In the genomic region with DNA sequence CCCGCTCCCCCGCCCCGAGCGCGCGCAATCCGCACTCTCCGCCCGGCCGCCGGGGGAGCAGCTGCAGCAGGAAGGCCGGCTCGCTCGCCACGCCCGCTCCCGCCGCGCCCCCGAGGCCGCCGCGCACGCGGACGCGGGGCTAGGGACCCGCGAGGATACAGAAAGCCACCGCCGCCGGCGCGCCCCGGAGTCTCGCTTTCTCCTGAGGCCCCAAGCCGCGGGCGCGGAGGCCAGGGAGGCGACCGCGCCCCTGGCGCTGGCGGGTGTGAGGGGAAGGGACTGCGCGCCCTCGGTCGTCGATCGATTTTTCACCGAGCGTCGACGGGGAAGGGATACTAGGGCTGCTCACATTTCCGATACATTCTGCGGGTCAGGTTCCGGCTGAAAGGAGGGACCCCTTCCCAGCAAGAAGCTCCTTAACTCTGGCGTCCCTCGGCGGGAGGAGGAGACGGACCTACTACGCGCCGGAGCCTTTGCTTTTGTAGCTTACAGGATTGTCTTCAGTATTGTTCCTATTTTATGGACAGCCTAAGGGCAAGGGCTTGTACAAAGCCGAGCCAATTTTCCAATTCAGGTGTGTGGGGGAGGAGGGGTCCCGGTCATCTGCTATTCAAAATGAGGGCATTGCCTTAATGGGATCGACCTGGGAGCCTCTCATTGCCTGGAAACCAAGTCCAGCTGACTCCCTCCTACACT, we compare ENCODE assay signal across 8 cellular contexts. TPM values are rescaled to one million over a fixed set of nuclear protein-coding genes. Genes with fewer than 3 reads are reported as not detected.
DNase-seq lines count a peak whose midpoint lies in the region; ATAC-seq and TF ChIP-seq lines count a peak whose summit lies in the region.

No MANE protein-coding gene starts in this region.

- H3K4me1 Mint-ChIP-seq in activated CD4-positive, alpha-beta memory T cell treated with anti-CD3 and anti-CD28 coated beads, Interleukin-2, amount 10 ng/mL, durations not matched to agents 7 days and 5 days = peaks cover 63% of the 10 kb centered on the region

- DNase-seq in AG10803 (ENCODE audit: low read depth) (peak; percentile 76), NCI-H526 treated with DMSO at 0.1 percent for 48 hours (lab: John Stamatoyannopoulos, UW) (peak; percentile 85), medulla oblongata (ENCODE audit: extremely low spot score) (peak; percentile 92)
- DNase-seq in activated CD4-positive, alpha-beta memory T cell treated with anti-CD3 and anti-CD28 coated beads, Interleukin-2, amount 10 ng/mL, durations not matched to agents 7 days and 5 days = peak; percentile 84
- DNase-seq in effector CD8-positive, alpha-beta T cell (lab: John Stamatoyannopoulos, UW) = peak; percentile 54
- peak; percentile 30 to 61 (median 32) for DNase-seq in stimulated activated CD4-positive, alpha-beta T cell treated with anti-CD3 and anti-CD28 coated beads, TNF-alpha, amount 100 ng/mL, for 48 hours (ENCODE audit: low read depth in 3 of 3)

- TF ChIP-seq POLR2A in GM18951 (IDR thresholded peaks at IDR 0.05; ENCODE audit: extremely low read depth, insufficient read depth, insufficient read length) = peak; percentile 62

- H3K4me3 Mint-ChIP-seq in activated CD4-positive, alpha-beta memory T cell treated with anti-CD3 and anti-CD28 coated beads, Interleukin-2, amount 10 ng/mL, durations not matched to agents 7 days and 5 days = peak overlapping the region; percentile 80

- H3K27ac Mint-ChIP-seq in activated CD4-positive, alpha-beta memory T cell treated with anti-CD3 and anti-CD28 coated beads, Interleukin-2, amount 10 ng/mL, durations not matched to agents 7 days and 5 days = peak overlapping the region; percentile 78

- peak; percentile 50 for ATAC-seq in HG03342 (IDR thresholded peaks at IDR 0.05; ENCODE audit: unreplicated experiment)

- H3K27me3 Mint-ChIP-seq in activated CD4-positive, alpha-beta memory T cell treated with anti-CD3 and anti-CD28 coated beads, Interleukin-2, amount 10 ng/mL, durations not matched to agents 7 days and 5 days = peaks cover 18% of the 10 kb centered on the region

- H3K36me3 Mint-ChIP-seq in activated CD4-positive, alpha-beta memory T cell treated with anti-CD3 and anti-CD28 coated beads, Interleukin-2, amount 10 ng/mL, durations not matched to agents 7 days and 5 days (ENCODE audit: low read depth) = peaks cover 10% of the 10 kb centered on the region

- CTCF ChIA-PET in activated CD4-positive, alpha-beta memory T cell treated with anti-CD3 and anti-CD28 coated beads, Interleukin-2, amount 10 ng/mL, durations not matched to agents 7 days and 5 days (lab: Charles Lee) = interaction anchor here (0.5 to 8.4 kb wide), 17 partner anchors 12 to 228 kb away, joined by 3 to 85 read pairs (median 5); a partner anchor contains a TSS

- in situ Hi-C loops in GM18951 (cut with MboI; ENCODE audit: low sequenced_read_pairs, unreplicated experiment) = loop anchor here (10.0 kb wide), 1 partner anchor 127 kb away; no protein-coding TSS in a partner anchor

- no peaks in the 10 kb centered on the region for H3K9me3 Mint-ChIP-seq in activated CD4-positive, alpha-beta memory T cell treated with anti-CD3 and anti-CD28 coated beads, Interleukin-2, amount 10 ng/mL, durations not matched to agents 7 days and 5 days

- POLR2A ChIA-PET in activated CD4-positive, alpha-beta memory T cell treated with anti-CD3 and anti-CD28 coated beads, Interleukin-2, amount 10 ng/mL, durations not matched to agents 7 days and 5 days (lab: Charles Lee) = interaction anchor here (0.6 to 4.7 kb wide), 31 partner anchors 11 to 418 kb away, joined by 3 to 59 read pairs (median 4); a partner anchor contains a TSS

- peak overlapping the region; percentile 75 for H3K4me3 ChIP-seq in AG10803 (ENCODE audit: low read length)

- no peak for TF ChIP-seq CTCF in AG10803 (conservative IDR thresholded peaks at IDR 0.05; ENCODE audit: low read length)

RNA-seq across cellular contexts. Expression of a gene that starts 0.4 kb away (rescaled TPM):
- 10 to 100 TPM; 51.8 to 55.8 TPM for total RNA-seq in activated CD4-positive, alpha-beta memory T cell treated with anti-CD3 and anti-CD28 coated beads, Interleukin-2, amount 10 ng/mL, durations not matched to agents 7 days and 5 days

Comparison
In these comparisons a context has a peak if more than half of its experiments do, and no peak if none do; other contexts are left out.
1. Peak in every context shown above with its lines: DNase-seq, ATAC-seq and H3K4me3 ChIP-seq.
2. DNase-seq: peak in every context shown above with its lines; median percentile 92 in medulla oblongata; 85 in NCI-H526 treated with DMSO at 0.1 percent for 48 hours; 84 in activated CD4-positive, alpha-beta memory T cell treated with anti-CD3 and anti-CD28 coated beads, Interleukin-2, amount 10 ng/mL, durations not matched to agents 7 days and 5 days; 76 in AG10803; 54 in effector CD8-positive, alpha-beta T cell; 32 in stimulated activated CD4-positive, alpha-beta T cell treated with anti-CD3 and anti-CD28 coated beads, TNF-alpha, amount 100 ng/mL, for 48 hours.